Comparison of ENCODE assay signal across 31 cellular contexts in genomic region chr9:134951994-134952393, GRCh38. TPM values are rescaled to one million over a fixed set of nuclear protein-coding genes. Genes with fewer than 3 reads are reported as not detected.
"Had no signal": no experiment of that assay in that cellular context is flagged by ENCODE, and none has a peak within 500 bp of the region (broad histone marks: within the 10 kb centered on the region; RNA-seq: fewer than 3 reads in every experiment).

No MANE protein-coding gene starts in this region.

- H3K4me3 Mint-ChIP-seq: dendritic cell treated with granulocyte-macrophage colony-stimulating factor and Interleukin-4, amounts not matched to agents 40 ng/mL and 50 ng/mL, for 4 days; effector memory CD8-positive, alpha-beta T cell; endodermal cell; mesothelial cell of epicardium; naive B cell; naive thymus-derived CD8-positive, alpha-beta T cell had no signal

- H3K9me3 Mint-ChIP-seq: dendritic cell treated with granulocyte-macrophage colony-stimulating factor and Interleukin-4, amounts not matched to agents 40 ng/mL and 50 ng/mL, for 4 days had no signal

- H3K4me1 ChIP-seq: esophagus squamous epithelium, gastrocnemius medialis, heart right ventricle, left lung, lower lobe of right lung had no signal

- H3K27me3 Mint-ChIP-seq: effector memory CD8-positive, alpha-beta T cell; naive thymus-derived CD8-positive, alpha-beta T cell had no signal

- FAIRE-seq: endometrium, islet of Langerhans, keratinocyte had no signal

- H3K4me1 Mint-ChIP-seq: endodermal cell; mesothelial cell of epicardium; naive thymus-derived CD8-positive, alpha-beta T cell had no signal

- ATAC-seq: effector memory CD8-positive, alpha-beta T cell; esophagus mucosa; gastrocnemius medialis; heart right ventricle; left cardiac atrium; left lung; left ventricle myocardium superior; lower lobe of right lung; mucosa of descending colon; naive thymus-derived CD8-positive, alpha-beta T cell had no signal

- H3K9me3 ChIP-seq: esophagus squamous epithelium, gastrocnemius medialis, left lung, lower lobe of right lung, mucosa of descending colon had no signal

- DNase-seq: cortex of kidney; effector CD8-positive, alpha-beta T cell; effector memory CD8-positive, alpha-beta T cell; erythroblast; esophagus squamous epithelium; foreskin fibroblast; foreskin melanocyte; gastrocnemius medialis; heart right ventricle; hippocampal formation; left cardiac atrium; left ventricle myocardium superior; lower lobe of right lung; mesenchymal stem cell; mucosa of descending colon; naive B cell had no signal

- H3K4me3 ChIP-seq: esophagus squamous epithelium, gastrocnemius medialis, heart right ventricle, left lung, lower lobe of right lung, mucosa of descending colon had no signal

- H3K27ac Mint-ChIP-seq: dendritic cell treated with granulocyte-macrophage colony-stimulating factor and Interleukin-4, amounts not matched to agents 40 ng/mL and 50 ng/mL, for 4 days; effector memory CD8-positive, alpha-beta T cell; endodermal cell; mesothelial cell of epicardium; naive B cell; naive thymus-derived CD8-positive, alpha-beta T cell had no signal

- H3K36me3 Mint-ChIP-seq: mesothelial cell of epicardium; naive B cell; naive thymus-derived CD8-positive, alpha-beta T cell had no signal

- H3K27ac ChIP-seq: epithelial cell of prostate, esophagus squamous epithelium, gastrocnemius medialis, heart right ventricle, left lung, lower lobe of right lung had no signal

- H3K36me3 ChIP-seq: esophagus squamous epithelium, gastrocnemius medialis, heart right ventricle, left lung, lower lobe of right lung had no signal

RNA-seq across cellular contexts. Expression of gene FCN1, which starts 34.3 kb away (rescaled TPM):
- total RNA-seq: dermis microvascular lymphatic vessel endothelial cell, endodermal cell, glomerular endothelial cell, kidney epithelial cell, lung microvascular endothelial cell, mesothelial cell of epicardium, myocyte had no signal
- polyA plus RNA-seq: keratinocyte had no signal
